ENCODE assay signal across 15 cellular contexts in genomic region chr2:85862426-85862825, GRCh38. TPM values are rescaled to one million over a fixed set of nuclear protein-coding genes. Genes with fewer than 3 reads are reported as not detected.
A peak's percentile ranks its signal among the peaks of the same experiment; 100 is the strongest.
DNase-seq lines count a peak whose midpoint lies in the region; ATAC-seq, FAIRE-seq and TF ChIP-seq lines count a peak whose summit lies in the region.
"Had no signal": no experiment of that assay in that cellular context is flagged by ENCODE, and none has a peak within 500 bp of the region (broad histone marks: within the 10 kb centered on the region; RNA-seq: fewer than 3 reads in every experiment).

No MANE protein-coding gene starts in this region.

- H3K4me3 ChIP-seq in OCI-LY3 (ENCODE audit: low read length) = no peak overlapping the region
- no peak overlapping the region for H3K4me3 ChIP-seq in SJCRH30
- no peak overlapping the region for H3K4me3 ChIP-seq in GM23338
- H3K4me3 ChIP-seq: cardiac muscle cell, tibial nerve had no signal

- DNase-seq in ELR (ENCODE audit: low read depth) (peak; percentile 52), activated gamma-delta T cell treated with Interleukin-2 at 50 U/mL for 16 hours (peak; percentile 45), naive B cell (no peak), SJCRH30 (no peak), ACHN (no peak), GM12891 (ENCODE audit: insufficient read length, low spot score) (no peak), GM23338 (ENCODE audit: low spot score) (no peak)
- DNase-seq: glutamatergic neuron, NCI-H1105, NCI-H446 treated with DMSO at 0.1 percent for 48 hours had no signal

- no peak for TF ChIP-seq CTCF in OCI-LY3 (IDR thresholded peaks at IDR 0.05; ENCODE audit: low read depth, low read length)
- no peak for TF ChIP-seq CTCF in GM23338 (conservative IDR thresholded peaks at IDR 0.05; ENCODE audit: low read depth in 2 of 2)

- H3K36me3 ChIP-seq in OCI-LY3 (replicated peaks; ENCODE audit: low read depth, low read length) = peaks cover 53% of the 10 kb centered on the region
- H3K36me3 ChIP-seq in SJCRH30 = peaks cover 46% of the 10 kb centered on the region
- no peaks in the 10 kb centered on the region for H3K36me3 ChIP-seq in GM23338 (ENCODE audit: insufficient read depth)
- H3K36me3 ChIP-seq: cardiac muscle cell had no signal

- in situ Hi-C loops in ACHN (cut with HindIII; ENCODE audit: low pct_ligation_motif_present, low pct_unique_long_range_greater_than_20kb, low sequenced_read_pairs) = no loop called here

- peaks cover 0 to 2% (median 0%) of the 10 kb centered on the region in 7 donors for H3K9me3 Mint-ChIP-seq in naive B cell
- H3K9me3 Mint-ChIP-seq in GM23338 = no peaks in the 10 kb centered on the region
- H3K9me3 Mint-ChIP-seq: nephron had no signal

- H3F3A ChIP-seq in GM23338 (replicated peaks; ENCODE audit: low read depth) = no peaks in the 10 kb centered on the region

- FAIRE-seq in GM12891 (lab: Jason Lieb, UNC) = no peak

- H2AFZ ChIP-seq in OCI-LY3 (ENCODE audit: low read depth, low read length) (no peak overlapping the region), GM23338 (no peak overlapping the region)

- peaks cover 69% of the 10 kb centered on the region for H3K79me2 ChIP-seq in OCI-LY3 (ENCODE audit: low read length)
- H3K79me2 ChIP-seq in GM23338 (replicated peaks; ENCODE audit: insufficient read depth) = no peaks in the 10 kb centered on the region

- peaks cover 37 to 60% (median 47%) of the 10 kb centered on the region in 3 donors for H3K4me1 Mint-ChIP-seq in naive B cell
- H3K4me1 Mint-ChIP-seq in GM23338 = peaks cover 7% of the 10 kb centered on the region

- ATAC-seq in naive B cell (ENCODE audit: low read depth in 2 of 2) (peak; percentile 61 to 73), GM23338 (no peak)
- ATAC-seq: sciatic nerve had no signal

- H3K4me2 ChIP-seq in OCI-LY3 (ENCODE audit: low read length) (peak overlapping the region; percentile 66), GM23338 (no peak overlapping the region)

- H3K4me1 ChIP-seq in OCI-LY3 (ENCODE audit: low read length) = peaks cover 96% of the 10 kb centered on the region
- H3K4me1 ChIP-seq in SJCRH30 = no peaks in the 10 kb centered on the region
- peaks cover 5% of the 10 kb centered on the region; the same call in 1 of the 2 replicates for H3K4me1 ChIP-seq in GM23338 (ENCODE audit: insufficient read depth)

- peaks cover 16 to 17% of the 10 kb centered on the region in 2 donors for H3K36me3 Mint-ChIP-seq in naive B cell
- no peaks in the 10 kb centered on the region for H3K36me3 Mint-ChIP-seq in GM23338 (ENCODE audit: low read depth)

- no peaks in the 10 kb centered on the region for H3K9me2 ChIP-seq in GM23338 (ENCODE audit: insufficient read depth)

- H3K4me3 Mint-ChIP-seq in naive B cell = peak overlapping the region in 1 of 8 donors; percentile 64
- H3K4me3 Mint-ChIP-seq in GM23338 = no peak overlapping the region
- H3K4me3 Mint-ChIP-seq: nephron had no signal

- H3K27me3 Mint-ChIP-seq in naive B cell = no peaks in the 10 kb centered on the region
- H3K27me3 Mint-ChIP-seq in GM23338 (ENCODE audit: insufficient read depth, low read depth, poor library complexity) = peaks cover 2% of the 10 kb centered on the region

- peak overlapping the region; percentile 70 for H3K9ac ChIP-seq in OCI-LY3 (ENCODE audit: low read length)

- no peaks in the 10 kb centered on the region for H4K20me1 ChIP-seq in OCI-LY3 (ENCODE audit: insufficient read depth, low read length)
- H4K20me1 ChIP-seq in GM23338 (replicated peaks; ENCODE audit: insufficient read depth) = no peaks in the 10 kb centered on the region

- no peak for TF ChIP-seq POLR2A in GM12891 (IDR thresholded peaks at IDR 0.05; ENCODE audit: low read depth, low read length)

- H3K27ac Mint-ChIP-seq in naive B cell = peak overlapping the region; percentile 74 to 95 (median 86)
- no peak overlapping the region for H3K27ac Mint-ChIP-seq in GM23338

- H3K9me3 ChIP-seq in OCI-LY3 (ENCODE audit: insufficient read depth, low read length) (no peaks in the 10 kb centered on the region), SJCRH30 (replicated peaks) (no peaks in the 10 kb centered on the region)
- H3K9me3 ChIP-seq: tibial nerve had no signal

- H3K27me3 ChIP-seq in OCI-LY3 (ENCODE audit: low read depth, low read length) = no peaks in the 10 kb centered on the region
- no peaks in the 10 kb centered on the region for H3K27me3 ChIP-seq in SJCRH30
- no peaks in the 10 kb centered on the region for H3K27me3 ChIP-seq in GM23338 (ENCODE audit: insufficient read depth)
- H3K27me3 ChIP-seq: cardiac muscle cell, tibial nerve had no signal

- H3K27ac ChIP-seq in OCI-LY3 (ENCODE audit: low read length) = peak overlapping the region; percentile 95
- no peak overlapping the region for H3K27ac ChIP-seq in SJCRH30
- H3K27ac ChIP-seq in GM23338 (ENCODE audit: low read depth) = no peak overlapping the region
- H3K27ac ChIP-seq: cardiac muscle cell had no signal

TF ChIP-seq in GM12891, 5 proteins besides CTCF, POLR2A, EP300 and RAD21:
- TF ChIP-seq PAX5 (IDR thresholded peaks at IDR 0.05; ENCODE audit: insufficient read depth, low read length, severe bottlenecking) (no peak), TAF1 (IDR thresholded peaks at IDR 0.05; ENCODE audit: low read depth, low read length) (no peak), POU2F2 (IDR thresholded peaks at IDR 0.05; ENCODE audit: low read depth, low read length) (no peak), POLR2AphosphoS5 (IDR thresholded peaks at IDR 0.05; ENCODE audit: low read depth, low read length) (no peak), SPI1 (IDR thresholded peaks at IDR 0.05; ENCODE audit: low read depth, low read length) (no peak)

TF ChIP-seq in GM23338, 12 proteins besides CTCF, POLR2A, EP300 and RAD21:
- TF ChIP-seq NANOG (IDR thresholded peaks at IDR 0.05; ENCODE audit: borderline replicate concordance) (no peak), ETS1 (IDR thresholded peaks at IDR 0.05) (no peak), CREB1 (CRISPR knock-in tag; IDR thresholded peaks at IDR 0.05; ENCODE audit: low read depth) (no peak), EZH2 (IDR thresholded peaks at IDR 0.05; ENCODE audit: low read depth, unreplicated experiment) (no peak), JUNB (IDR thresholded peaks at IDR 0.05; ENCODE audit: unreplicated experiment) (no peak), POLR2AphosphoS5 (IDR thresholded peaks at IDR 0.05; ENCODE audit: low read depth) (no peak), ZNF331 (CRISPR knock-in tag; IDR thresholded peaks at IDR 0.05; ENCODE audit: low read depth) (no peak)

RNA-seq across cellular contexts. Expression of gene ST3GAL5, which starts 26.4 kb away (rescaled TPM):
- 10 to 100 TPM; 16.7 to 29.0 (median 20.9) TPM for polyA plus RNA-seq in naive B cell (ENCODE audit: low read depth in 6 of 6)
- 94.5 and 110 TPM in 2 replicates for total RNA-seq in SJCRH30 (2014; rRNA removed; shearing (Covaris generic))
- polyA plus RNA-seq in GM12891 (2012; ENCODE audit: low read depth, missing spikeins) = 3.6 TPM
- total RNA-seq in GM23338 (2014; rRNA removed; shearing (Covaris generic)) = 7.9 and 8.9 TPM in 2 replicates
- 2.8 and 3.2 TPM in 2 replicates for polyA plus RNA-seq in GM23338 (2016; fragmentation: Nextera tagmentation; extraction: Ambion mirVana)

Comparison
In these comparisons a context has a peak if more than half of its experiments do, and no peak if none do; other contexts are left out.
1. DNase-seq: peak in ELR (single experiment) and activated gamma-delta T cell treated with Interleukin-2 at 50 U/mL for 16 hours (single experiment); none in naive B cell (single experiment), SJCRH30 (0 of 2), ACHN (single experiment), GM12891 (single experiment) and GM23338 (single experiment).